ENCODE assay signal across 8 cellular contexts in genomic region chr17:68509151-68510057, GRCh38. TPM values are rescaled to one million over a fixed set of nuclear protein-coding genes. Genes with fewer than 3 reads are reported as not detected.
DNase-seq lines count a peak whose midpoint lies in the region; ATAC-seq and TF ChIP-seq lines count a peak whose summit lies in the region.

No MANE protein-coding gene starts in this region.

- DNase-seq in GM12865 (ENCODE audit: low read depth) = peak; percentile 55
- DNase-seq in NCI-H510A treated with DMSO at 0.1 percent for 48 hours (lab: John Stamatoyannopoulos, UW) = peak; percentile 97
- peak; percentile 77 for DNase-seq in dermis blood vessel endothelial cell
- DNase-seq in neural crest cell (ENCODE audit: low read depth, low spot score) = no peak

- peak overlapping the region; percentile 82 for H3K4me3 Mint-ChIP-seq in neural crest cell

- no peak overlapping the region for H3K27ac Mint-ChIP-seq in neural crest cell (ENCODE audit: unreplicated experiment)

- ATAC-seq in HG03378 (IDR thresholded peaks at IDR 0.05; ENCODE audit: unreplicated experiment) = no peak
- no peak for ATAC-seq in GM18867 (IDR thresholded peaks at IDR 0.05; ENCODE audit: unreplicated experiment)
- ATAC-seq in HG02623 (IDR thresholded peaks at IDR 0.05; ENCODE audit: unreplicated experiment) = no peak
- ATAC-seq in GM19467 (IDR thresholded peaks at IDR 0.05; ENCODE audit: unreplicated experiment) = no peak

- no peak for TF ChIP-seq CTCF in GM12865 (IDR thresholded peaks at IDR 0.05; ENCODE audit: insufficient read depth, low read depth, low read length, missing control alignments)
- no peak for TF ChIP-seq CTCF in neural crest cell (conservative IDR thresholded peaks at IDR 0.05)

- H3K27me3 Mint-ChIP-seq in neural crest cell (ENCODE audit: low read depth) = no peaks in the 10 kb centered on the region

- H3K9me3 Mint-ChIP-seq in neural crest cell = no peaks in the 10 kb centered on the region

- H3K36me3 Mint-ChIP-seq in neural crest cell (ENCODE audit: low read depth) = no peaks in the 10 kb centered on the region

- H3K4me1 Mint-ChIP-seq in neural crest cell = peaks cover 37% of the 10 kb centered on the region

- H3K4me3 ChIP-seq in GM12865 (ENCODE audit: low read depth, low read length) = no peak overlapping the region

RNA-seq across cellular contexts. Expression of gene PRKAR1A, which starts 2.8 kb away (rescaled TPM):
- total RNA-seq in dermis blood vessel endothelial cell (403 and 572 TPM in 2 replicates), neural crest cell (250 and 258 TPM in 2 replicates)

RNA-seq across cellular contexts. Expression of gene WIPI1, which starts 52.1 kb away (rescaled TPM):
- total RNA-seq in dermis blood vessel endothelial cell = 60.2 and 65.5 TPM in 2 replicates
- 14.1 and 15.6 TPM in 2 replicates for total RNA-seq in neural crest cell
